Comparison of ENCODE assay signal across 28 cellular contexts in the genomic region with DNA sequence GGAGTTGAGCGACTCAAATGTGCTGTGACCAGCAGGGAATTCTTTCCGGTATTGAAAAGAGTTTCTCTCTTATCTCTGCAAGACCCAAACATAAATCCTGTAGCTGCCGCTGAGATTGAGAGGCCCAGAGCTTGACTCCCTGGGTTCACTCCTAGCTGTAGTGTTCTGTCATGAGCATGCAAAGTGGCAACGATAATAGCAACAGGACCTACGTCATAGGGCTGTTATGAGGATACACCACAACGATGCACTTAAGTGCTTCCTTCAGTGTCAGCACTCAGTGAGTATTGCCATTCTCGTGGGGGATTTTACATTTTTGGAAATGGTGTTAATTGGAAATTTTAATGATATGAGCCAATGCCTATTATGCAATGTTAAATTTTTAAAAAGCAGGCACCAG.
"Had no signal": no experiment of that assay in that cellular context is flagged by ENCODE, and none has a peak within 500 bp of the region (broad histone marks: within the 10 kb centered on the region; RNA-seq: fewer than 3 reads in every experiment).

No MANE protein-coding gene starts in this region.

- DNase-seq: activated CD4-positive, alpha-beta memory T cell treated with anti-CD3 and anti-CD28 coated beads for 36 hours; activated CD4-positive, alpha-beta T cell treated with anti-CD3 and anti-CD28 coated beads for 36 hours; activated CD4-positive, alpha-beta T cell treated with anti-CD3 and anti-CD28 coated beads, Interleukin-2, amount 10 ng/mL, durations not matched to agents 24 days and 14 days; activated CD4-positive, CD25-positive, alpha-beta regulatory T cell; activated CD4-positive, CD25-positive, alpha-beta regulatory T cell treated with anti-CD3 and anti-CD28 coated beads, Interleukin-2, amount 50 U/mL, for 72 hours; activated CD8-positive, alpha-beta memory T cell treated with anti-CD3 and anti-CD28 coated beads, Interleukin-2, amount 10 ng/mL, durations not matched to agents 7 days and 5 days; activated CD8-positive, alpha-beta memory T cell treated with anti-CD3 and anti-CD28 coated beads, Interleukin-2, amount 50 U/mL, for 4 hours; activated CD8-positive, alpha-beta T cell treated with anti-CD3 and anti-CD28 coated beads, Interleukin-2, amount 10 ng/mL, durations not matched to agents 7 days and 5 days; activated effector memory CD4-positive, alpha-beta T cell treated with anti-CD3 and anti-CD28 coated beads, Interleukin-2, amount 50 U/mL, for 16 hours; activated naive CD4-positive, alpha-beta T cell treated with anti-CD3 and anti-CD28 coated beads for 36 hours; activated naive CD8-positive, alpha-beta T cell treated with anti-CD3 and anti-CD28 coated beads for 36 hours; activated naive CD8-positive, alpha-beta T cell treated with anti-CD3 and anti-CD28 coated beads, Interleukin-2, amount 50 U/mL, for 24 hours; activated T-cell treated with anti-CD3 and anti-CD28 coated beads, Interleukin-2, amount 50 U/mL, for 1 hour; activated T-cell treated with anti-CD3 and anti-CD28 coated beads, Interleukin-2, amount 50 U/mL, for 48 hours; adrenal gland; amygdala; aorta; body of pancreas; central memory CD4-positive, alpha-beta T cell; cerebellar nuclear complex; colonic mucosa; effector CD8-positive, alpha-beta T cell; esophagus squamous epithelium; foreskin fibroblast; head of caudate nucleus; T-helper 17 cell; T1000 had no signal

- H3K4me3 ChIP-seq: adrenal gland, body of pancreas, colonic mucosa, esophagus squamous epithelium had no signal

- H3K36me3 ChIP-seq: adrenal gland, colonic mucosa, esophagus squamous epithelium had no signal

- H3K27me3 ChIP-seq: adrenal gland, body of pancreas, colonic mucosa had no signal

- H3K27ac ChIP-seq: adrenal gland, body of pancreas, colonic mucosa, epithelial cell of prostate, esophagus squamous epithelium had no signal

- H3K9me3 ChIP-seq: adrenal gland, body of pancreas, colonic mucosa, esophagus squamous epithelium had no signal

- ATAC-seq: activated CD4-positive, alpha-beta T cell treated with anti-CD3 and anti-CD28 coated beads for 36 hours; activated CD8-positive, alpha-beta memory T cell treated with anti-CD3 and anti-CD28 coated beads, Interleukin-2, amount 10 ng/mL, durations not matched to agents 7 days and 5 days; activated CD8-positive, alpha-beta T cell treated with anti-CD3 and anti-CD28 coated beads, Interleukin-2, amount 10 ng/mL, durations not matched to agents 7 days and 5 days; activated naive CD8-positive, alpha-beta T cell treated with anti-CD3 and anti-CD28 coated beads, Interleukin-2, amount 50 U/mL, for 24 hours; body of pancreas; T-helper 17 cell had no signal

- H3K4me1 ChIP-seq: adrenal gland, colonic mucosa, esophagus squamous epithelium had no signal
